Comparison of ENCODE assay signal across 8 cellular contexts in the genomic region with DNA sequence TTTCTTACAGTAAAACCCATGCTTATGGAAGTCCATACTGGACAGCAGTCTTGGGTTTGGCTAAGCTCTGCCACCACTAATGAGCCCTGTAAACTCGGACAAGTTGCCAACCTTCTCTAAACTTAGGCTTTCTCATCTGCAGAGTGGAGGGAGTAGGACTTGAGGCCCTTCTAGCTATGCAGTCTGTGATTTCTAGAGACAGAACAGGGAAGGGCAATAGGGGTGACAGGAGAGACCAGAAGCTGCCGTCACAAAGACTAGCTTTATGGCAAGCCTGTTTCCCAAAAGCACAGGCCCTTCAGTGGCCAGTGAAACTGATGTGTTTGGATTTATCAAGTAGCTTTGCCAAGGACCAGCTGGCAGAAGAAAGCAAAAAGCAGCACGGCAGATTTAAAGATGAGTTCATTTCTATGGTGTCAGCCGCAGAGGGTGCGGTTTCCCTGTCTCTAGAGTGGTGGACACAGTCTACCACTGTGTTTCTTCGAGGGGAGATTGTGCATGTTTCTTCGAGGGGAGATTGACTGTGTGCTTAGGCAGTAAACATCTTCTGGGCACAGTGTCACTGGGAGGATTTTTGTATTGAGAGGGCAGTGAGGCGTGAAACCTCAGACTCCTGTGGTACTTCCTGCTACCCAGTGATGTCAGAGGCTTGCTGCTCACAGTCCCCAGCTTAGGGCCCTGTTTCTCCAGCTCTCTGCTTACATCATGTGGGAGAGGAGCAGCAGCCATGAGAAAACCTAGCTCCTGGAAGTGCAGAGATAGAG.
DNase-seq lines count a peak whose midpoint lies in the region; ATAC-seq lines count a peak whose summit lies in the region.

No MANE protein-coding gene starts in this region.

- H3K4me1 Mint-ChIP-seq in stimulated activated naive CD8-positive, alpha-beta T cell treated with anti-CD3 and anti-CD28 coated beads, Interleukin-15, amount 100 ng/mL, for 72 hours: no peaks in the 10 kb centered on the region

- no peak overlapping the region for H3K27ac Mint-ChIP-seq in stimulated activated naive CD8-positive, alpha-beta T cell treated with anti-CD3 and anti-CD28 coated beads, Interleukin-15, amount 100 ng/mL, for 72 hours

- no peaks in the 10 kb centered on the region for H3K9me3 Mint-ChIP-seq in stimulated activated naive CD8-positive, alpha-beta T cell treated with anti-CD3 and anti-CD28 coated beads, Interleukin-15, amount 100 ng/mL, for 72 hours

- H3K4me3 Mint-ChIP-seq in stimulated activated naive CD8-positive, alpha-beta T cell treated with anti-CD3 and anti-CD28 coated beads, Interleukin-15, amount 100 ng/mL, for 72 hours: no peak overlapping the region

- intact Hi-C loops in Right ventricle myocardium superior (cut with DNase I): no loop called here

- peaks cover 11% of the 10 kb centered on the region for H3K27me3 Mint-ChIP-seq in stimulated activated naive CD8-positive, alpha-beta T cell treated with anti-CD3 and anti-CD28 coated beads, Interleukin-15, amount 100 ng/mL, for 72 hours

- DNase-seq in DMS79 (lab: John Stamatoyannopoulos, UW) (peak; percentile 75), SK-N-DZ (ENCODE audit: low spot score) (peak; percentile 10), Right ventricle myocardium superior (no peak), RPMI8226 (no peak), GOT3 (lab: John Stamatoyannopoulos, UW) (no peak)
- no peak for DNase-seq in stimulated activated naive CD8-positive, alpha-beta T cell treated with anti-CD3 and anti-CD28 coated beads, Interleukin-15, amount 100 ng/mL, for 72 hours

- peak; percentile 100 for ATAC-seq in GM19438 (IDR thresholded peaks at IDR 0.05; ENCODE audit: low read depth, unreplicated experiment)
- peak; percentile 98 for ATAC-seq in HG03378 (IDR thresholded peaks at IDR 0.05; ENCODE audit: unreplicated experiment)
- peak; percentile 70 for ATAC-seq in Right ventricle myocardium superior (ENCODE audit: poor library complexity)
- peak; percentile 72 for ATAC-seq in stimulated activated naive CD8-positive, alpha-beta T cell treated with anti-CD3 and anti-CD28 coated beads, Interleukin-15, amount 100 ng/mL, for 72 hours

Comparison
In these comparisons a context has a peak if more than half of its experiments do, and no peak if none do; other contexts are left out.
1. DNase-seq: peak in DMS79 (single experiment) and SK-N-DZ (single experiment); none in Right ventricle myocardium superior (single experiment), stimulated activated naive CD8-positive, alpha-beta T cell treated with anti-CD3 and anti-CD28 coated beads, Interleukin-15, amount 100 ng/mL, for 72 hours (0 of 2), RPMI8226 (single experiment) and GOT3 (single experiment).
2. Peak in every context shown above with its lines, with median percentiles within 50 percentile points of each other: ATAC-seq.